Comparison of ENCODE assay signal across 8 cellular contexts in genomic region chr22:39135092-39135896, GRCh38. TPM values are rescaled to one million over a fixed set of nuclear protein-coding genes. Genes with fewer than 3 reads are reported as not detected.
A peak's percentile ranks its signal among the peaks of the same experiment; 100 is the strongest.
DNase-seq lines count a peak whose midpoint lies in the region; ATAC-seq, FAIRE-seq and TF ChIP-seq lines count a peak whose summit lies in the region.

No MANE protein-coding gene starts in this region.

- TF ChIP-seq POLR2A in GM12891 (IDR thresholded peaks at IDR 0.05; ENCODE audit: low read depth, low read length): no peak

- no peak overlapping the region for H3K27ac ChIP-seq in RWPE2 (ENCODE audit: poor library complexity, severe bottlenecking)
- H3K27ac ChIP-seq in brain microvascular endothelial cell: no peak overlapping the region
- no peak overlapping the region for H3K27ac ChIP-seq in liver (ENCODE audit: low read depth in 1 of 2, low read length in 2 of 2)

- no peak overlapping the region for H3K4me3 ChIP-seq in RWPE2 (ENCODE audit: severe bottlenecking)
- no peak overlapping the region for H3K4me3 ChIP-seq in brain microvascular endothelial cell (ENCODE audit: low read depth, low read length)
- H3K4me3 ChIP-seq in liver (ENCODE audit: low read depth in 1 of 3, low read length in 3 of 3): no peak overlapping the region

- no peaks in the 10 kb centered on the region for H3K36me3 ChIP-seq in RWPE2 (ENCODE audit: low read depth)
- no peaks in the 10 kb centered on the region for H3K36me3 ChIP-seq in brain microvascular endothelial cell (replicated peaks)
- peaks cover 0 to 3% (median 1%) of the 10 kb centered on the region in 4 donors for H3K36me3 ChIP-seq in liver (ENCODE audit: control insufficient read depth in 4 of 4, insufficient read depth in 3 of 4, low read depth in 1 of 4, low read length in 3 of 4)

- ATAC-seq in RWPE2 (ENCODE audit: low read depth) (peak; percentile 87), GM19023 (IDR thresholded peaks at IDR 0.05; ENCODE audit: unreplicated experiment) (no peak), GM21381 (IDR thresholded peaks at IDR 0.05; ENCODE audit: unreplicated experiment) (no peak)

- TF ChIP-seq RAD21 in liver (IDR thresholded peaks at IDR 0.05): peak in 1 of 2 donors; percentile 55

- TF ChIP-seq CTCF in RWPE2 (IDR thresholded peaks at IDR 0.05; ENCODE audit: poor library complexity, severe bottlenecking) (peak; percentile 67), brain microvascular endothelial cell (IDR thresholded peaks at IDR 0.05; ENCODE audit: low read depth, low read length, missing control alignments) (peak; percentile 84), liver (IDR thresholded peaks at IDR 0.05; ENCODE audit: low read depth, low read length, missing input control) (peak; percentile 27)

- peak; percentile 64 for FAIRE-seq in GM12891 (lab: Jason Lieb, UNC)

- H3K4me1 ChIP-seq in RWPE2 (ENCODE audit: insufficient read depth, poor library complexity, severe bottlenecking) (no peaks in the 10 kb centered on the region), liver (ENCODE audit: control insufficient read depth in 4 of 4, insufficient read depth in 4 of 4, low read length in 3 of 4) (peaks cover 0 to 6% (median 0%) of the 10 kb centered on the region in 4 donors)

- no peak overlapping the region for H3K9ac ChIP-seq in liver (ENCODE audit: low read depth in 1 of 2, low read length in 2 of 2)

- in situ Hi-C loops in brain microvascular endothelial cell (cut with HindIII; ENCODE audit: low pct_ligation_motif_present, low sequenced_read_pairs): no loop called here

- 67% methylated on average over 15 of the region's 15 CpGs for WGBS in liver

- H3K9me3 ChIP-seq in RWPE2 (ENCODE audit: severe bottlenecking) (no peaks in the 10 kb centered on the region), liver (ENCODE audit: control insufficient read depth in 4 of 4, low read length in 3 of 4) (no peaks in the 10 kb centered on the region)

- DNase-seq in 8988T: peak; percentile 81
- peak; percentile 81 for DNase-seq in GM12891 (ENCODE audit: insufficient read length, low spot score)
- peak; percentile 67 for DNase-seq in RWPE2 (ENCODE audit: low spot score)
- peak; percentile 32 for DNase-seq in brain microvascular endothelial cell
- DNase-seq in NOMO-1 treated with DMSO at 0.1 percent for 48 hours (lab: John Stamatoyannopoulos, UW; ENCODE audit: unreplicated experiment): no peak

- H3K27me3 ChIP-seq in RWPE2 (ENCODE audit: insufficient read depth, poor library complexity, severe bottlenecking) (no peaks in the 10 kb centered on the region), brain microvascular endothelial cell (replicated peaks) (peaks cover 3% of the 10 kb centered on the region), liver (ENCODE audit: control insufficient read depth in 4 of 4, insufficient read depth in 4 of 4, low read length in 3 of 4) (no peaks in the 10 kb centered on the region)

TF ChIP-seq in GM12891, 5 proteins besides CTCF, POLR2A, EP300 and RAD21:
- TF ChIP-seq SPI1 (IDR thresholded peaks at IDR 0.05; ENCODE audit: low read depth, low read length): no peak
- TF ChIP-seq PAX5 (IDR thresholded peaks at IDR 0.05; ENCODE audit: insufficient read depth, low read length, severe bottlenecking): no peak
- TF ChIP-seq TAF1 (IDR thresholded peaks at IDR 0.05; ENCODE audit: low read depth, low read length): no peak
- no peak for TF ChIP-seq POU2F2 (IDR thresholded peaks at IDR 0.05; ENCODE audit: low read depth, low read length)
- no peak for TF ChIP-seq POLR2AphosphoS5 (IDR thresholded peaks at IDR 0.05; ENCODE audit: low read depth, low read length)

TF ChIP-seq in liver, 16 proteins besides CTCF, POLR2A, EP300 and RAD21:
- TF ChIP-seq MAX (IDR thresholded peaks at IDR 0.05) (no peak), EGR1 (IDR thresholded peaks at IDR 0.05; ENCODE audit: low read depth in 2 of 2) (no peak), TAF1 (conservative IDR thresholded peaks at IDR 0.05) (no peak)

RNA-seq across cellular contexts. Expression of gene CBX7, which starts 17.2 kb away (rescaled TPM):
- 10.8 TPM for polyA plus RNA-seq in GM12891 (2012; ENCODE audit: low read depth, missing spikeins)
- 10 to 100 TPM; 15.9 to 21.8 TPM for total RNA-seq in liver
- 10 to 100 TPM in 1 of 2 donors, 1 to 10 TPM in 1; 2.2 to 14.0 TPM for polyA plus RNA-seq in liver

RNA-seq across cellular contexts. Expression of gene APOBEC3H, which starts 38.2 kb away (rescaled TPM):
- polyA plus RNA-seq in GM12891 (2012; ENCODE audit: low read depth, missing spikeins): 20.9 TPM
- total RNA-seq in liver: not detected
- under 1 TPM in 1 of 2 donors, not detected in 1; 0.25 TPM for polyA plus RNA-seq in liver

RNA-seq across cellular contexts. Expression of gene APOBEC3G, which starts 58.2 kb away (rescaled TPM):
- polyA plus RNA-seq in GM12891 (2012; ENCODE audit: low read depth, missing spikeins): 88.3 TPM
- 1 to 10 TPM; 3.3 to 9.2 TPM for total RNA-seq in liver
- polyA plus RNA-seq in liver: 1 to 10 TPM; 1.9 to 2.6 TPM

Comparison
In these comparisons a context has a peak if more than half of its experiments do, and no peak if none do; other contexts are left out.
1. CTCF ChIP-seq: peak in every context shown above with its lines; median percentile 84 in brain microvascular endothelial cell; 67 in RWPE2; 27 in liver.